ENCODE assay signal across 29 cellular contexts in genomic region chr2:173654146-173654895, GRCh38.
DNase-seq lines count a peak whose midpoint lies in the region; ATAC-seq, FAIRE-seq and TF ChIP-seq lines count a peak whose summit lies in the region.
"Had no signal": no experiment of that assay in that cellular context is flagged by ENCODE, and none has a peak within 500 bp of the region (broad histone marks: within the 10 kb centered on the region; RNA-seq: fewer than 3 reads in every experiment).

No MANE protein-coding gene starts in this region.

- no peaks in the 10 kb centered on the region for H3K27me3 ChIP-seq in astrocyte (ENCODE audit: insufficient read depth, low read length)
- H3K27me3 ChIP-seq: brain microvascular endothelial cell, colonic mucosa, Peyer's patch had no signal

- H3K4me3 ChIP-seq in astrocyte (ENCODE audit: insufficient read depth, low read depth, low read length): no peak overlapping the region
- H3K4me3 ChIP-seq: colonic mucosa, left ventricle myocardium inferior, Peyer's patch, prostate gland had no signal

- no peak overlapping the region for H3K9ac ChIP-seq in astrocyte (ENCODE audit: low read length)

- H3K9me3 Mint-ChIP-seq in astrocyte (ENCODE audit: unreplicated experiment) (peaks cover 2% of the 10 kb centered on the region), progenitor cell of endocrine pancreas (ENCODE audit: low read depth) (no peaks in the 10 kb centered on the region)
- H3K9me3 Mint-ChIP-seq: activated CD8-positive, alpha-beta T cell treated with anti-CD3 and anti-CD28 coated beads for 36 hours; effector memory CD8-positive, alpha-beta T cell had no signal

- ATAC-seq in left colon: peak; percentile 44
- ATAC-seq: activated CD4-positive, CD25-positive, alpha-beta regulatory T cell treated with anti-CD3 and anti-CD28 coated beads, Interleukin-2, amount 50 U/mL, for 24 hours; activated CD8-positive, alpha-beta T cell treated with anti-CD3 and anti-CD28 coated beads for 36 hours; effector memory CD8-positive, alpha-beta T cell; SK-N-SH treated with all-trans-retinoic acid at 6 μM for 48 hours had no signal

- H3K9me3 ChIP-seq in astrocyte (ENCODE audit: insufficient read depth, low read depth, low read length): no peaks in the 10 kb centered on the region
- H3K9me3 ChIP-seq: colonic mucosa, left ventricle myocardium inferior, Peyer's patch, prostate gland had no signal

- no peak overlapping the region for H3K27ac ChIP-seq in astrocyte (ENCODE audit: low read depth, low read length)
- H3K27ac ChIP-seq: brain microvascular endothelial cell, colonic mucosa, left ventricle myocardium inferior, Peyer's patch, prostate gland had no signal

- H3K4me2 ChIP-seq in astrocyte (ENCODE audit: low read length): no peak overlapping the region

- no peak overlapping the region for H3K27ac Mint-ChIP-seq in astrocyte (ENCODE audit: unreplicated experiment)
- H3K27ac Mint-ChIP-seq in progenitor cell of endocrine pancreas: no peak overlapping the region
- H3K27ac Mint-ChIP-seq: activated CD8-positive, alpha-beta T cell treated with anti-CD3 and anti-CD28 coated beads for 36 hours; effector memory CD8-positive, alpha-beta T cell had no signal

- H3K4me1 Mint-ChIP-seq in astrocyte (ENCODE audit: low read depth, unreplicated experiment) (peaks cover 30% of the 10 kb centered on the region), progenitor cell of endocrine pancreas (ENCODE audit: low read depth) (peaks cover 8% of the 10 kb centered on the region)

- no peak for FAIRE-seq in astrocyte (lab: Jason Lieb, UNC)
- FAIRE-seq: GM12892 had no signal

- TF ChIP-seq CTCF in astrocyte (IDR thresholded peaks at IDR 0.05; ENCODE audit: insufficient read depth, low read depth, low read length) (no peak), GM20000 (IDR thresholded peaks at IDR 0.05; ENCODE audit: extremely low read depth, missing control alignments) (no peak), progenitor cell of endocrine pancreas (IDR thresholded peaks at IDR 0.05; ENCODE audit: unreplicated experiment) (no peak)

- H2AFZ ChIP-seq in astrocyte (ENCODE audit: low read depth, low read length): peak overlapping the region; percentile 50

- H3K36me3 Mint-ChIP-seq in astrocyte (ENCODE audit: low read depth, unreplicated experiment): no peaks in the 10 kb centered on the region
- no peaks in the 10 kb centered on the region for H3K36me3 Mint-ChIP-seq in progenitor cell of endocrine pancreas (ENCODE audit: insufficient read depth)

- no peaks in the 10 kb centered on the region for H4K20me1 ChIP-seq in astrocyte (ENCODE audit: insufficient read depth, low read length)

- no peak overlapping the region for H3K4me3 Mint-ChIP-seq in astrocyte (ENCODE audit: unreplicated experiment)
- H3K4me3 Mint-ChIP-seq in progenitor cell of endocrine pancreas (ENCODE audit: low read depth): no peak overlapping the region
- H3K4me3 Mint-ChIP-seq: activated CD8-positive, alpha-beta T cell treated with anti-CD3 and anti-CD28 coated beads for 36 hours; effector memory CD8-positive, alpha-beta T cell had no signal

- no peaks in the 10 kb centered on the region for H3K79me2 ChIP-seq in astrocyte (ENCODE audit: insufficient read depth, low read length)

- no peaks in the 10 kb centered on the region for H3K27me3 Mint-ChIP-seq in astrocyte (ENCODE audit: low read depth, unreplicated experiment)
- peaks cover 2% of the 10 kb centered on the region for H3K27me3 Mint-ChIP-seq in progenitor cell of endocrine pancreas

- DNase-seq in NCI-H2227 (lab: John Stamatoyannopoulos, UW; ENCODE audit: unreplicated experiment) (peak; percentile 48), NCI-H2227 treated with DMSO at 0.1 percent for 48 hours (lab: John Stamatoyannopoulos, UW) (no peak), astrocyte (ENCODE audit: low read depth) (no peak), left colon (no peak), GM20000 (ENCODE audit: low spot score) (no peak), superior temporal gyrus (ENCODE audit: extremely low spot score) (no peak), progenitor cell of endocrine pancreas (ENCODE audit: low spot score, unreplicated experiment) (no peak)
- no peak for DNase-seq in stimulated activated CD4-positive, alpha-beta T cell treated with anti-CD3 and anti-CD28 coated beads, Interleukin-4, amount 100 ng/mL, for 24 hours
- DNase-seq: activated CD8-positive, alpha-beta T cell treated with anti-CD3 and anti-CD28 coated beads for 36 hours; activated effector memory CD4-positive, alpha-beta T cell treated with anti-CD3 and anti-CD28 coated beads, Interleukin-2, amount 50 U/mL, for 16 hours; activated T-cell treated with anti-CD3 and anti-CD28 coated beads for 4 hours; brain microvascular endothelial cell; colonic mucosa; DND-41; effector memory CD8-positive, alpha-beta T cell; glutamatergic neuron; left ventricle myocardium inferior; midbrain; NCI-H1048; NCI-H2029; NK-92 treated with Interleukin-12 subunit alpha and Interleukin-12 subunit beta, amount 100 ng/mL, for 24 hours; Peyer's patch; stimulated activated CD4-positive, alpha-beta T cell treated with anti-CD3 and anti-CD28 coated beads, Interleukin-2, amount 100 ng/mL, for 48 hours; stimulated activated naive CD4-positive, alpha-beta T cell; T-helper 9 cell had no signal

- no peaks in the 10 kb centered on the region for H3K36me3 ChIP-seq in astrocyte (ENCODE audit: insufficient read depth, low read length)
- H3K36me3 ChIP-seq: brain microvascular endothelial cell, colonic mucosa, left ventricle myocardium inferior, Peyer's patch, prostate gland had no signal

- intact Hi-C loops in left colon (cut with DNase I, micrococcal nuclease): no loop called here

- peaks cover 32% of the 10 kb centered on the region for H3K4me1 ChIP-seq in astrocyte (ENCODE audit: insufficient read depth, low read length)
- H3K4me1 ChIP-seq: colonic mucosa, left ventricle myocardium inferior, Peyer's patch, prostate gland had no signal
